In genomic region chr10:124906551-124907001, GRCh38 we compare ENCODE assay signal across 15 cellular contexts. TPM values are rescaled to one million over a fixed set of nuclear protein-coding genes. Genes with fewer than 3 reads are reported as not detected.
DNase-seq lines count a peak whose midpoint lies in the region; ATAC-seq, FAIRE-seq and TF ChIP-seq lines count a peak whose summit lies in the region.
"Had no signal": no experiment of that assay in that cellular context is flagged by ENCODE, and none has a peak within 500 bp of the region (broad histone marks: within the 10 kb centered on the region; RNA-seq: fewer than 3 reads in every experiment).

No MANE protein-coding gene starts in this region.

- BruUV-seq in GM12878 (replicated peaks; lab: Mats Ljungman, UMichigan): no TSS peak

- in situ Hi-C loops in GM12878 (cut with MboI): no loop called here

- no peaks in the 10 kb centered on the region for H4K20me1 ChIP-seq in GM12878 (ENCODE audit: control insufficient read depth, insufficient read depth)

- no peak for TF ChIP-seq EP300 in GM12878 (IDR thresholded peaks at IDR 0.05; ENCODE audit: borderline replicate concordance in 1 of 2, control insufficient read depth in 1 of 2, low read depth in 2 of 2, low read length in 2 of 2)

- SMC1A ChIA-PET in GM12878 (lab: Charles Lee; ENCODE audit: uncharacterized antibody, unreplicated experiment): interaction anchor here (1.2 kb wide), 1 partner anchor 9 kb away, joined by 3 read pairs; no protein-coding TSS in a partner anchor

- DNase-seq in A172 (ENCODE audit: low spot score) (peak; percentile 70), HS-5 (ENCODE audit: low read depth) (peak; percentile 92), GM12878 (ENCODE audit: low read depth, low spot score) (no peak), iris pigment epithelial cell (ENCODE audit: low read depth) (peak; percentile 90), DMS153 (lab: John Stamatoyannopoulos, UW) (no peak)
- no peak for DNase-seq in naive thymus-derived CD4-positive, alpha-beta T cell
- no peak for DNase-seq in activated T-helper 1 cell treated with anti-CD3 and anti-CD28 coated beads, Interleukin-12 subunit alpha, Interleukin-12 subunit beta, Interleukin-2, Interleukin-4 antibody, amounts not matched to agents 30 ng/mL and 10 ng/mL and 1 ng/mL, durations not matched to agents 14 hours and 24 hours and 36 hours (ENCODE audit: low spot score)
- DNase-seq in CD8-positive, alpha-beta T cell: no peak
- DNase-seq: 8988T; activated T-cell treated with anti-CD3 and anti-CD28 coated beads, Interleukin-2, amount 50 U/mL, for 48 hours; endodermal cell; lower lobe of right lung; testis had no signal

- no peaks in the 10 kb centered on the region for H3K36me3 Mint-ChIP-seq in naive thymus-derived CD4-positive, alpha-beta T cell
- no peaks in the 10 kb centered on the region for H3K36me3 Mint-ChIP-seq in activated T-helper 1 cell treated with anti-CD3 and anti-CD28 coated beads, Interleukin-12 subunit alpha, Interleukin-12 subunit beta, Interleukin-2, Interleukin-4 antibody, amounts not matched to agents 30 ng/mL and 10 ng/mL and 1 ng/mL, durations not matched to agents 14 hours and 24 hours and 36 hours (ENCODE audit: low read depth)
- H3K36me3 Mint-ChIP-seq in CD8-positive, alpha-beta T cell: no peaks in the 10 kb centered on the region

- no peak for TF ChIP-seq RAD21 in GM12878 (IDR thresholded peaks at IDR 0.05; ENCODE audit: insufficient read depth, low read depth, low read length)

- no peaks in the 10 kb centered on the region for H3K9me3 Mint-ChIP-seq in naive thymus-derived CD4-positive, alpha-beta T cell
- H3K9me3 Mint-ChIP-seq in activated T-helper 1 cell treated with anti-CD3 and anti-CD28 coated beads, Interleukin-12 subunit alpha, Interleukin-12 subunit beta, Interleukin-2, Interleukin-4 antibody, amounts not matched to agents 30 ng/mL and 10 ng/mL and 1 ng/mL, durations not matched to agents 14 hours and 24 hours and 36 hours: no peaks in the 10 kb centered on the region
- H3K9me3 Mint-ChIP-seq in CD8-positive, alpha-beta T cell: no peaks in the 10 kb centered on the region
- H3K9me3 Mint-ChIP-seq: endodermal cell had no signal

- H3K4me2 ChIP-seq in GM12878 (ENCODE audit: control insufficient read depth, insufficient read depth): no peak overlapping the region

- H3K27ac ChIP-seq in GM12878 (ENCODE audit: control insufficient read depth, insufficient read depth): no peak overlapping the region
- H3K27ac ChIP-seq in naive thymus-derived CD4-positive, alpha-beta T cell (ENCODE audit: low read depth, low read length): no peak overlapping the region
- H3K27ac ChIP-seq in CD8-positive, alpha-beta T cell (ENCODE audit: low read depth, low read length): no peak overlapping the region
- H3K27ac ChIP-seq: lower lobe of right lung, neutrophil, testis had no signal

- no peak for TF ChIP-seq POLR2A in GM12878 (IDR thresholded peaks at IDR 0.05; ENCODE audit: low read depth, low read length)

- peaks cover 0 to 3% of the 10 kb centered on the region in 2 experiments; a peak in 2 of 4 replicates for H3K27me3 ChIP-seq in GM12878 (replicated peaks in 1 of 2; ENCODE audit: control insufficient read depth in 2 of 2, insufficient read depth in 2 of 2, low read length in 1 of 2)
- H3K27me3 ChIP-seq in naive thymus-derived CD4-positive, alpha-beta T cell (ENCODE audit: control insufficient read depth in 2 of 2, insufficient read depth in 2 of 2, low read length in 2 of 2): no peaks in the 10 kb centered on the region
- H3K27me3 ChIP-seq in CD8-positive, alpha-beta T cell (ENCODE audit: insufficient read depth, low read length): no peaks in the 10 kb centered on the region
- H3K27me3 ChIP-seq: neutrophil, testis had no signal

- H3K79me2 ChIP-seq in GM12878 (ENCODE audit: control insufficient read depth, insufficient read depth, low read length): no peaks in the 10 kb centered on the region

- intact Hi-C loops in GM12878 (cut with micrococcal nuclease; ENCODE audit: unreplicated experiment): no loop called here
- intact Hi-C loops in naive thymus-derived CD4-positive, alpha-beta T cell (cut with micrococcal nuclease): no loop called here
- intact Hi-C loops in activated T-helper 1 cell treated with anti-CD3 and anti-CD28 coated beads, Interleukin-12 subunit alpha, Interleukin-12 subunit beta, Interleukin-2, Interleukin-4 antibody, amounts not matched to agents 30 ng/mL and 10 ng/mL and 1 ng/mL, durations not matched to agents 14 hours and 24 hours and 36 hours (cut with micrococcal nuclease): no loop called here
- intact Hi-C loops in CD8-positive, alpha-beta T cell (cut with DNase I, micrococcal nuclease): no loop called here

- no peaks in the 10 kb centered on the region for H3K36me3 ChIP-seq in GM12878 (ENCODE audit: control insufficient read depth in 2 of 2, insufficient read depth in 2 of 2, low read length in 1 of 2)
- no peaks in the 10 kb centered on the region for H3K36me3 ChIP-seq in naive thymus-derived CD4-positive, alpha-beta T cell (ENCODE audit: control insufficient read depth in 2 of 3, insufficient read depth in 3 of 3, low read length in 3 of 3)
- no peaks in the 10 kb centered on the region for H3K36me3 ChIP-seq in CD8-positive, alpha-beta T cell (ENCODE audit: insufficient read depth, low read length)
- H3K36me3 ChIP-seq: lower lobe of right lung, neutrophil had no signal

- no peak for TF ChIP-seq CTCF in GM12878 (IDR thresholded peaks at IDR 0.05 in 2 of 3, conservative IDR thresholded peaks at IDR 0.05 in 1 of 3; ENCODE audit: control insufficient read depth in 2 of 3, extremely low read depth in 1 of 3, insufficient read depth in 1 of 3, low read depth in 3 of 3, low read length in 3 of 3)
- TF ChIP-seq CTCF in CD8-positive, alpha-beta T cell (IDR thresholded peaks at IDR 0.05): no peak

- H3K9me3 ChIP-seq in GM12878 (replicated peaks; ENCODE audit: control insufficient read depth, insufficient read depth, low read length): no peaks in the 10 kb centered on the region
- H3K9me3 ChIP-seq in naive thymus-derived CD4-positive, alpha-beta T cell (ENCODE audit: control insufficient read depth in 2 of 3, low read length in 3 of 3): no peaks in the 10 kb centered on the region
- no peaks in the 10 kb centered on the region for H3K9me3 ChIP-seq in CD8-positive, alpha-beta T cell (ENCODE audit: low read length)
- H3K9me3 ChIP-seq: lower lobe of right lung, neutrophil, testis had no signal

- ATAC-seq in GM12878: no peak
- no peak for ATAC-seq in naive thymus-derived CD4-positive, alpha-beta T cell
- no peak for ATAC-seq in CD8-positive, alpha-beta T cell
- ATAC-seq: lower lobe of right lung had no signal

- H3K9ac ChIP-seq in GM12878 (ENCODE audit: control insufficient read depth, insufficient read depth, low read length): no peak overlapping the region

- H3K4me3 Mint-ChIP-seq in naive thymus-derived CD4-positive, alpha-beta T cell: no peak overlapping the region
- H3K4me3 Mint-ChIP-seq in activated T-helper 1 cell treated with anti-CD3 and anti-CD28 coated beads, Interleukin-12 subunit alpha, Interleukin-12 subunit beta, Interleukin-2, Interleukin-4 antibody, amounts not matched to agents 30 ng/mL and 10 ng/mL and 1 ng/mL, durations not matched to agents 14 hours and 24 hours and 36 hours: no peak overlapping the region
- H3K4me3 Mint-ChIP-seq in CD8-positive, alpha-beta T cell: no peak overlapping the region
- H3K4me3 Mint-ChIP-seq: endodermal cell had no signal

- no peaks in the 10 kb centered on the region for H3K4me1 ChIP-seq in GM12878 (ENCODE audit: control insufficient read depth, insufficient read depth, low read length)
- H3K4me1 ChIP-seq in naive thymus-derived CD4-positive, alpha-beta T cell (ENCODE audit: control insufficient read depth in 2 of 2, insufficient read depth in 2 of 2, low read length in 2 of 2): no peaks in the 10 kb centered on the region
- H3K4me1 ChIP-seq in CD8-positive, alpha-beta T cell (ENCODE audit: insufficient read depth, low read length): no peaks in the 10 kb centered on the region

- H2AFZ ChIP-seq in GM12878 (ENCODE audit: control insufficient read depth, low read depth, low read length): no peak overlapping the region

- H3K27ac Mint-ChIP-seq in naive thymus-derived CD4-positive, alpha-beta T cell: no peak overlapping the region
- no peak overlapping the region for H3K27ac Mint-ChIP-seq in activated T-helper 1 cell treated with anti-CD3 and anti-CD28 coated beads, Interleukin-12 subunit alpha, Interleukin-12 subunit beta, Interleukin-2, Interleukin-4 antibody, amounts not matched to agents 30 ng/mL and 10 ng/mL and 1 ng/mL, durations not matched to agents 14 hours and 24 hours and 36 hours
- H3K27ac Mint-ChIP-seq in CD8-positive, alpha-beta T cell: no peak overlapping the region
- H3K27ac Mint-ChIP-seq: endodermal cell had no signal

- no peak overlapping the region for H3K4me3 ChIP-seq in GM12878
- no peak overlapping the region for H3K4me3 ChIP-seq in naive thymus-derived CD4-positive, alpha-beta T cell (ENCODE audit: low read length)
- H3K4me3 ChIP-seq in CD8-positive, alpha-beta T cell (ENCODE audit: low read depth, low read length): no peak overlapping the region
- H3K4me3 ChIP-seq: lower lobe of right lung, testis had no signal

- RAD21 ChIA-PET in GM12878 (lab: Charles Lee; ENCODE audit: unreplicated experiment): no interaction called here

- POLR2A ChIA-PET in GM12878 (lab: Charles Lee): no interaction called here
- POLR2A ChIA-PET in naive thymus-derived CD4-positive, alpha-beta T cell (lab: Charles Lee): no interaction called here
- POLR2A ChIA-PET in CD8-positive, alpha-beta T cell (lab: Charles Lee): no interaction called here

- H3K27me3 Mint-ChIP-seq in naive thymus-derived CD4-positive, alpha-beta T cell: peaks cover 0 to 47% (median 8%) of the 10 kb centered on the region in 5 donors
- peaks cover 21% of the 10 kb centered on the region for H3K27me3 Mint-ChIP-seq in activated T-helper 1 cell treated with anti-CD3 and anti-CD28 coated beads, Interleukin-12 subunit alpha, Interleukin-12 subunit beta, Interleukin-2, Interleukin-4 antibody, amounts not matched to agents 30 ng/mL and 10 ng/mL and 1 ng/mL, durations not matched to agents 14 hours and 24 hours and 36 hours (ENCODE audit: insufficient read depth)
- H3K27me3 Mint-ChIP-seq in CD8-positive, alpha-beta T cell (ENCODE audit: low read depth): peaks cover 11% of the 10 kb centered on the region

- 40% methylated on average over 9 of the region's 9 CpGs for WGBS in GM12878 (ENCODE audit: insufficient coverage, insufficient replicate concordance, low lambda C conversion rate, missing lambda C conversion rate)

- peaks cover 0 to 6% (median 3%) of the 10 kb centered on the region in 7 donors for H3K4me1 Mint-ChIP-seq in naive thymus-derived CD4-positive, alpha-beta T cell
- peaks cover 2% of the 10 kb centered on the region for H3K4me1 Mint-ChIP-seq in activated T-helper 1 cell treated with anti-CD3 and anti-CD28 coated beads, Interleukin-12 subunit alpha, Interleukin-12 subunit beta, Interleukin-2, Interleukin-4 antibody, amounts not matched to agents 30 ng/mL and 10 ng/mL and 1 ng/mL, durations not matched to agents 14 hours and 24 hours and 36 hours (ENCODE audit: low read depth)
- H3K4me1 Mint-ChIP-seq in CD8-positive, alpha-beta T cell (ENCODE audit: low read depth): no peaks in the 10 kb centered on the region

- CTCF ChIA-PET in GM12878 (lab: Yijun Ruan, JAX): no interaction called here
- CTCF ChIA-PET in naive thymus-derived CD4-positive, alpha-beta T cell (lab: Charles Lee): no interaction called here
- CTCF ChIA-PET in CD8-positive, alpha-beta T cell (lab: Charles Lee): no interaction called here

- FAIRE-seq in GM12878 (lab: Jason Lieb, UNC): no peak
- FAIRE-seq: GM19239 had no signal

RNA-seq across cellular contexts. Expression of gene ZRANB1, which starts 35.3 kb away (rescaled TPM):
- 12.3 and 13.8 TPM in 2 replicates for total RNA-seq in A172 (2014; rRNA removed; shearing (Covaris generic))
- total RNA-seq in GM12878 (2013; cell fraction: nucleolus; rRNA removed): 28.5 and 30.5 TPM in 2 replicates
- total RNA-seq in GM12878 (2014; rRNA removed): 8.2 and 9.4 TPM in 2 replicates
- total RNA-seq in GM12878 (2014; rRNA removed; fragmentation: Illumina TruSeq; extraction: Trizol): 11.8 and 11.9 TPM in 2 replicates
- 8.2 and 8.4 TPM in 2 replicates for total RNA-seq in GM12878 (2021)
- polyA plus RNA-seq in GM12878 (2011; ENCODE audit: low read depth): 6.2 TPM
- 8.9 and 10.7 TPM in 2 replicates for polyA plus RNA-seq in GM12878 (2011; rRNA removed)
- 3.8 and 5.2 TPM in 2 replicates for polyA plus RNA-seq in GM12878 (2011; cell fraction: cytosol; rRNA removed)
- polyA plus RNA-seq in GM12878 (2011; cell fraction: nucleus; rRNA removed): 4.4 and 5.0 TPM in 2 replicates
- polyA plus RNA-seq in GM12878 (2012): 7.1 and 8.8 TPM in 2 replicates
- polyA plus RNA-seq in GM12878 (2014; fragmentation: Illumina TruSeq; extraction: Trizol): 8.1 and 10.1 TPM in 2 replicates
- polyA plus RNA-seq in GM12878 (2014; fragmentation: Nextera tagmentation; extraction: Ambion mirVana): 1 to 10 TPM; 2.2 to 2.8 TPM
- polyA plus RNA-seq in GM12878 (2014; rRNA removed): 4.4 and 4.5 TPM in 2 replicates
- polyA plus RNA-seq in GM12878 (2016; fragmentation: Nextera tagmentation; extraction: Ambion mirVana): 1 to 10 TPM; 1.7 to 4.4 TPM
- 15.9 and 20.8 TPM in 2 replicates for polyA minus RNA-seq in GM12878 (2011; rRNA and poly(A)+ RNA removed)
- polyA minus RNA-seq in GM12878 (2011; cell fraction: cytosol; rRNA and poly(A)+ RNA removed): 7.4 and 7.6 TPM in 2 replicates
- 5.9 and 7.7 TPM in 2 replicates for polyA minus RNA-seq in GM12878 (2011; cell fraction: nucleus; rRNA and poly(A)+ RNA removed)
- 10 to 100 TPM; 16.0 to 26.4 (median 22.5) TPM for total RNA-seq in naive thymus-derived CD4-positive, alpha-beta T cell
- polyA plus RNA-seq in naive thymus-derived CD4-positive, alpha-beta T cell: 10 to 100 TPM in 1 of 2 donors, 1 to 10 TPM in 1; 7.3 to 10.5 TPM
- 15.8 and 16.0 TPM in 2 replicates for total RNA-seq in activated T-helper 1 cell treated with anti-CD3 and anti-CD28 coated beads, Interleukin-12 subunit alpha, Interleukin-12 subunit beta, Interleukin-2, Interleukin-4 antibody, amounts not matched to agents 30 ng/mL and 10 ng/mL and 1 ng/mL, durations not matched to agents 14 hours and 24 hours and 36 hours
- 10 to 100 TPM; 28.5 to 31.6 TPM for total RNA-seq in CD8-positive, alpha-beta T cell

Comparison
In these comparisons a context has a peak if more than half of its experiments do, and no peak if none do; other contexts are left out.
1. DNase-seq: peak in A172 (single experiment), HS-5 (single experiment) and iris pigment epithelial cell (single experiment); none in GM12878 (single experiment), naive thymus-derived CD4-positive, alpha-beta T cell (0 of 9), activated T-helper 1 cell treated with anti-CD3 and anti-CD28 coated beads, Interleukin-12 subunit alpha, Interleukin-12 subunit beta, Interleukin-2, Interleukin-4 antibody, amounts not matched to agents 30 ng/mL and 10 ng/mL and 1 ng/mL, durations not matched to agents 14 hours and 24 hours and 36 hours (single experiment), CD8-positive, alpha-beta T cell (0 of 7) and DMS153 (single experiment).